ENCODE assay signal across 22 cellular contexts in the genomic region with DNA sequence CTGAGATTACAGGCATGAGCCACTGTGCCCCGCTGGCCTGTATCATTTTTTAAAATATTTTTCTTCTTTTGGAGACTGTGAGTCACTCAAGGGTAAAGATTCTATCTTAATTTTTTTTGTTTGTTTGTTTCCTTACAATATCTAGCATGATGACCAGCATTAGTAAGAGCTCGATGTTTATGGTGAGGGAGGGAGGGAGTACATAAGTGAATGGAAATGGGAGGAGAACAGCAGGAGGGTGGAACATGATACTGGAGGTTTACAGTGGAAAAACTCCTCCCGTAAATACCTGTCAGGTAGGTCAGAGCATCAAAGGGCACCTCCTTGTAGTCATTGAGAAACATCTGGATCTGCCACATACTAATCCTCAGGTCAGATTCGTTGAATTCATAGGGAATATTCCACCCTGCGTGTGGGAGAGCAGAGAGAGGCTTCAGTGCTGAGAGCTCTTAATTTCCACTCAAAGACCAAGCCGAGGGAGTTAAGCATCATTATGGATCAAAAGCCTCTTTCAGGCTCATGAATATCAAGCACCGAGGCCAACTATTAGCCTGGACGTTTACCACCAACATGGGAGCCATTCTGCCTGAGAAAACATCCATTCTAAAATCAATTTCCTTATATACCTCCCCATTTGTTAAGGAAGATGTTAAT. TPM values are rescaled to one million over a fixed set of nuclear protein-coding genes. Genes with fewer than 3 reads are reported as not detected.
A peak's percentile ranks its signal among the peaks of the same experiment; 100 is the strongest.
DNase-seq lines count a peak whose midpoint lies in the region; ATAC-seq and TF ChIP-seq lines count a peak whose summit lies in the region.
"Had no signal": no experiment of that assay in that cellular context is flagged by ENCODE, and none has a peak within 500 bp of the region (broad histone marks: within the 10 kb centered on the region; RNA-seq: fewer than 3 reads in every experiment).

No MANE protein-coding gene starts in this region.

- no peaks in the 10 kb centered on the region for H3K79me2 ChIP-seq in HCT116 (ENCODE audit: insufficient read depth, low read length)

- H3K9me3 ChIP-seq in HCT116 (ENCODE audit: control insufficient read depth in 1 of 2, insufficient read depth in 1 of 2, low read depth in 1 of 2, low read length in 2 of 2) (no peaks in the 10 kb centered on the region), lower lobe of right lung (no peaks in the 10 kb centered on the region)
- no peaks in the 10 kb centered on the region for H3K9me3 ChIP-seq in CD4-positive, alpha-beta T cell (ENCODE audit: control insufficient read depth, low read length)
- H3K9me3 ChIP-seq: transverse colon had no signal

- POLR2A ChIA-PET in HCT116 (lab: Charles Lee), result no interaction called here
- POLR2A ChIA-PET in WTC11 (lab: Charles Lee), result interaction anchor here (0.7 kb wide), 1 partner anchor 81 kb away, joined by 4 read pairs; no protein-coding TSS in a partner anchor
- POLR2A ChIA-PET in CD4-positive, alpha-beta T cell (lab: Charles Lee), result no interaction called here

- no peaks in the 10 kb centered on the region for H3K27me3 Mint-ChIP-seq in WTC11 (ENCODE audit: low read depth)
- no peaks in the 10 kb centered on the region for H3K27me3 Mint-ChIP-seq in CD4-positive, alpha-beta T cell

- BruUV-seq in HCT116 (replicated peaks; lab: Mats Ljungman, UMichigan), result no TSS peak

- H3K4me3 ChIP-seq in HCT116 (replicated peaks in 1 of 2; ENCODE audit: low read depth in 1 of 2, low read length in 2 of 2) (no peak overlapping the region), lower lobe of right lung (no peak overlapping the region)
- H3K4me3 ChIP-seq: SK-N-MC, transverse colon had no signal

- intact Hi-C loops in HCT116 (cut with micrococcal nuclease) (no loop called here), lower lobe of right lung (cut with DNase I) (no loop called here)
- intact Hi-C loops in CD4-positive, alpha-beta T cell (cut with DNase I, micrococcal nuclease), result no loop called here

- H4K20me1 ChIP-seq in HCT116 (ENCODE audit: insufficient read depth), result no peaks in the 10 kb centered on the region

- RAD21 ChIA-PET in HCT116 (lab: Charles Lee; ENCODE audit: low non-redundant PET in 1 of 2, low total read pairs in 2 of 2, uncharacterized antibody in 2 of 2, unreplicated experiment in 2 of 2), result interaction anchor here in 1 of 2 experiments (0.7 kb wide), 1 partner anchor 55 kb away, joined by 5 read pairs; no protein-coding TSS in a partner anchor

- TF ChIP-seq CTCF in HCT116 (IDR thresholded peaks at IDR 0.05 in 2 of 3, conservative IDR thresholded peaks at IDR 0.05 in 1 of 3; ENCODE audit: borderline replicate concordance in 1 of 3, insufficient read depth in 1 of 3, low read depth in 2 of 3, low read length in 2 of 3), result no peak
- no peak for TF ChIP-seq CTCF in WTC11 (IDR thresholded peaks at IDR 0.05)
- no peak for TF ChIP-seq CTCF in lower lobe of right lung (IDR thresholded peaks at IDR 0.05)
- TF ChIP-seq CTCF in CD4-positive, alpha-beta T cell (IDR thresholded peaks at IDR 0.05), result no peak

- H3K27ac Mint-ChIP-seq in WTC11, result no peak overlapping the region; the same call in 1 of the 2 replicates
- no peak overlapping the region for H3K27ac Mint-ChIP-seq in CD4-positive, alpha-beta T cell
- H3K27ac Mint-ChIP-seq: activated naive CD4-positive, alpha-beta T cell treated with anti-CD3 and anti-CD28 coated beads, Interleukin-2, amount 50 U/mL, for 72 hours; activated T-cell treated with anti-CD3 and anti-CD28 coated beads, Interleukin-2, amount 50 U/mL, for 72 hours; B cell; natural killer cell treated with Interleukin-12 subunit alpha and Interleukin-12 subunit beta and Interleukin-15 and Interleukin-18, amount 100 ng/mL, for 72 hours had no signal

- no peak overlapping the region for H3K9ac ChIP-seq in HCT116 (ENCODE audit: low read length)

- TF ChIP-seq POLR2A in HCT116 (IDR thresholded peaks at IDR 0.05; ENCODE audit: borderline replicate concordance, extremely low read depth, insufficient read depth, insufficient read length), result no peak

- peak overlapping the region; percentile 15; the same call in 1 of the 2 replicates for H3K4me2 ChIP-seq in HCT116 (ENCODE audit: low read length)

- H3K4me1 ChIP-seq in HCT116 (ENCODE audit: control insufficient read depth in 1 of 2, insufficient read depth in 2 of 2, low read length in 2 of 2), result peaks cover 12 to 15% of the 10 kb centered on the region in 2 experiments
- H3K4me1 ChIP-seq in lower lobe of right lung, result no peaks in the 10 kb centered on the region
- H3K4me1 ChIP-seq: transverse colon had no signal

- no peaks in the 10 kb centered on the region for H3K36me3 Mint-ChIP-seq in WTC11
- no peaks in the 10 kb centered on the region for H3K36me3 Mint-ChIP-seq in CD4-positive, alpha-beta T cell (ENCODE audit: low read depth)
- H3K36me3 Mint-ChIP-seq: activated naive CD4-positive, alpha-beta T cell treated with anti-CD3 and anti-CD28 coated beads, Interleukin-2, amount 50 U/mL, for 72 hours; natural killer cell treated with Interleukin-12 subunit alpha and Interleukin-12 subunit beta and Interleukin-15 and Interleukin-18, amount 100 ng/mL, for 72 hours had no signal

- H3K27me3 ChIP-seq in HCT116 (ENCODE audit: insufficient read depth, low read length), result no peaks in the 10 kb centered on the region
- no peaks in the 10 kb centered on the region for H3K27me3 ChIP-seq in lower lobe of right lung (ENCODE audit: low read depth)
- no peaks in the 10 kb centered on the region for H3K27me3 ChIP-seq in CD4-positive, alpha-beta T cell (ENCODE audit: control insufficient read depth, insufficient read depth, low read length)
- H3K27me3 ChIP-seq: transverse colon had no signal

- no peaks in the 10 kb centered on the region for H3K9me3 Mint-ChIP-seq in WTC11
- no peaks in the 10 kb centered on the region for H3K9me3 Mint-ChIP-seq in CD4-positive, alpha-beta T cell
- H3K9me3 Mint-ChIP-seq: activated naive CD4-positive, alpha-beta T cell treated with anti-CD3 and anti-CD28 coated beads, Interleukin-2, amount 50 U/mL, for 72 hours; activated T-cell treated with anti-CD3 and anti-CD28 coated beads, Interleukin-2, amount 50 U/mL, for 72 hours; natural killer cell treated with Interleukin-12 subunit alpha and Interleukin-12 subunit beta and Interleukin-15 and Interleukin-18, amount 100 ng/mL, for 72 hours had no signal

- CTCF ChIA-PET in HCT116 (lab: Charles Lee) (no interaction called here), WTC11 (lab: Charles Lee) (interaction anchor here (1.0 kb wide), 1 partner anchor 1369 kb away, joined by 3 read pairs; no protein-coding TSS in a partner anchor)
- CTCF ChIA-PET in CD4-positive, alpha-beta T cell (lab: Charles Lee), result no interaction called here

- H3K4me3 Mint-ChIP-seq in WTC11, result no peak overlapping the region
- H3K4me3 Mint-ChIP-seq in CD4-positive, alpha-beta T cell, result no peak overlapping the region
- H3K4me3 Mint-ChIP-seq: activated T-cell treated with anti-CD3 and anti-CD28 coated beads, Interleukin-2, amount 50 U/mL, for 72 hours; B cell; natural killer cell treated with Interleukin-12 subunit alpha and Interleukin-12 subunit beta and Interleukin-15 and Interleukin-18, amount 100 ng/mL, for 72 hours had no signal

- TF ChIP-seq RAD21 in HCT116 (IDR thresholded peaks at IDR 0.05; ENCODE audit: low read depth), result no peak

- ATAC-seq in HCT116 (peak; percentile 69; the same call in 1 of the 2 replicates), WTC11 (peak; percentile 58), lower lobe of right lung (peak; percentile 35 to 55), GM19351 (IDR thresholded peaks at IDR 0.05; ENCODE audit: unreplicated experiment) (no peak)
- ATAC-seq in activated CD4-positive, CD25-positive, alpha-beta regulatory T cell treated with anti-CD3 and anti-CD28 coated beads, Interleukin-2, amount 50 U/mL, for 24 hours, result no peak
- ATAC-seq in CD4-positive, alpha-beta T cell (ENCODE audit: poor library complexity), result no peak
- ATAC-seq: activated naive CD4-positive, alpha-beta T cell treated with anti-CD3 and anti-CD28 coated beads, Interleukin-2, amount 50 U/mL, for 72 hours; activated T-cell treated with anti-CD3 and anti-CD28 coated beads, Interleukin-2, amount 50 U/mL, for 72 hours; natural killer cell treated with Interleukin-12 subunit alpha and Interleukin-12 subunit beta and Interleukin-15 and Interleukin-18, amount 100 ng/mL, for 72 hours; stimulated activated naive CD8-positive, alpha-beta T cell treated with anti-CD3 and anti-CD28 coated beads, Interleukin-15, Interleukin-2, amounts not matched to agents 100 U/mL and 50 U/mL, for 24 hours had no signal

- no peak overlapping the region for H2AFZ ChIP-seq in HCT116 (ENCODE audit: low read depth, low read length, poor library complexity, severe bottlenecking)

- H3K36me3 ChIP-seq in HCT116 (ENCODE audit: control insufficient read depth in 1 of 2, insufficient read depth in 2 of 2, low read length in 2 of 2), result no peaks in the 10 kb centered on the region
- H3K36me3 ChIP-seq in lower lobe of right lung, result no peaks in the 10 kb centered on the region
- H3K36me3 ChIP-seq: transverse colon had no signal

- DNase-seq in HCT116 (ENCODE audit: low read depth, low spot score) (peak; percentile 26), NCI-H2107 (lab: John Stamatoyannopoulos, UW) (peak; percentile 11), WTC11 (ENCODE audit: low spot score) (no peak), lower lobe of right lung (no peak)
- no peak for DNase-seq in activated effector memory CD4-positive, alpha-beta T cell treated with Interleukin-2 at 50 U/mL for 16 hours
- no peak for DNase-seq in CD4-positive, alpha-beta T cell
- DNase-seq: activated CD4-positive, CD25-positive, alpha-beta regulatory T cell; activated T-cell treated with anti-CD3 and anti-CD28 coated beads, Interleukin-2, amount 50 U/mL, for 72 hours; Calu3; GOT3; NCI-H1694 treated with DMSO at 0.1 percent for 48 hours; NCI-H748 treated with DMSO at 0.1 percent for 48 hours; stimulated activated CD4-positive, alpha-beta T cell treated with anti-CD3 and anti-CD28 coated beads, Interleukin-1b, Interleukin-23, amount 100 ng/mL, for 48 hours; stimulated activated naive CD8-positive, alpha-beta T cell treated with anti-CD3 and anti-CD28 coated beads, Interleukin-15, Interleukin-2, amounts not matched to agents 100 U/mL and 50 U/mL, for 24 hours; T-helper 9 cell; transverse colon had no signal

- H3K9me2 ChIP-seq in HCT116 (ENCODE audit: insufficient read depth), result no peaks in the 10 kb centered on the region

- H3K27ac ChIP-seq in HCT116 (ENCODE audit: low read depth, low read length) (no peak overlapping the region), lower lobe of right lung (no peak overlapping the region)
- H3K27ac ChIP-seq in CD4-positive, alpha-beta T cell (ENCODE audit: low read depth, low read length), result no peak overlapping the region
- H3K27ac ChIP-seq: SK-N-MC, transverse colon had no signal

- H3K4me1 Mint-ChIP-seq in WTC11, result peaks cover 8% of the 10 kb centered on the region
- H3K4me1 Mint-ChIP-seq in CD4-positive, alpha-beta T cell (ENCODE audit: low read depth), result no peaks in the 10 kb centered on the region
- H3K4me1 Mint-ChIP-seq: B cell had no signal

RNA-seq across cellular contexts. Expression of a gene that starts 51.7 kb away (rescaled TPM):
- total RNA-seq in HCT116 (2021; ENCODE audit: unreplicated experiment) (26.7 TPM), WTC11 (2021) (11.4 to 15.0 TPM (median 12.3 TPM) in 3 replicates), lower lobe of right lung (23.3 TPM)
- polyA plus RNA-seq in HCT116 (2012), result 41.5 and 44.9 TPM in 2 replicates
- total RNA-seq in CD4-positive, alpha-beta T cell, result 10 to 100 TPM; 13.3 to 14.0 TPM

RNA-seq across cellular contexts. Expression of a gene that starts 52.1 kb away (rescaled TPM):
- total RNA-seq in HCT116 (2021; ENCODE audit: unreplicated experiment) (16.4 TPM), WTC11 (2021) (12.8 to 14.7 TPM (median 14.4 TPM) in 3 replicates), lower lobe of right lung (20.7 TPM)
- 7.4 and 7.7 TPM in 2 replicates for polyA plus RNA-seq in HCT116 (2012)
- total RNA-seq in CD4-positive, alpha-beta T cell, result 1 to 10 TPM; 1.9 TPM

Comparison
In these comparisons a context has a peak if more than half of its experiments do, and no peak if none do; other contexts are left out.
1. ATAC-seq: peak in HCT116 (single experiment), WTC11 (single experiment) and lower lobe of right lung (2 of 2); none in activated CD4-positive, CD25-positive, alpha-beta regulatory T cell treated with anti-CD3 and anti-CD28 coated beads, Interleukin-2, amount 50 U/mL, for 24 hours (0 of 2), GM19351 (single experiment) and CD4-positive, alpha-beta T cell (single experiment).
2. DNase-seq: peak in HCT116 (single experiment) and NCI-H2107 (single experiment); none in WTC11 (single experiment), lower lobe of right lung (single experiment), activated effector memory CD4-positive, alpha-beta T cell treated with Interleukin-2 at 50 U/mL for 16 hours (single experiment) and CD4-positive, alpha-beta T cell (0 of 10).